ENCODE assay signal across 1 cellular context in genomic region chr7:157897686-157898085, GRCh38.
TF ChIP-seq lines count a peak whose summit lies in the region.

No MANE protein-coding gene starts in this region.

TF ChIP-seq in H1, 55 proteins besides CTCF, POLR2A, EP300 and RAD21 (continued from another document):
- no peak for TF ChIP-seq ATF2 (IDR thresholded peaks at IDR 0.05; ENCODE audit: low read length)
- no peak for TF ChIP-seq USF2 (IDR thresholded peaks at IDR 0.05; ENCODE audit: low read length)
- TF ChIP-seq JUN (IDR thresholded peaks at IDR 0.05; ENCODE audit: low read depth, low read length): no peak
- TF ChIP-seq SIN3A (conservative IDR thresholded peaks at IDR 0.05 in 1 of 2, IDR thresholded peaks at IDR 0.05 in 1 of 2; ENCODE audit: low read depth in 1 of 2, low read length in 2 of 2): no peak
